ENCODE assay signal across 8 cellular contexts in the genomic region with DNA sequence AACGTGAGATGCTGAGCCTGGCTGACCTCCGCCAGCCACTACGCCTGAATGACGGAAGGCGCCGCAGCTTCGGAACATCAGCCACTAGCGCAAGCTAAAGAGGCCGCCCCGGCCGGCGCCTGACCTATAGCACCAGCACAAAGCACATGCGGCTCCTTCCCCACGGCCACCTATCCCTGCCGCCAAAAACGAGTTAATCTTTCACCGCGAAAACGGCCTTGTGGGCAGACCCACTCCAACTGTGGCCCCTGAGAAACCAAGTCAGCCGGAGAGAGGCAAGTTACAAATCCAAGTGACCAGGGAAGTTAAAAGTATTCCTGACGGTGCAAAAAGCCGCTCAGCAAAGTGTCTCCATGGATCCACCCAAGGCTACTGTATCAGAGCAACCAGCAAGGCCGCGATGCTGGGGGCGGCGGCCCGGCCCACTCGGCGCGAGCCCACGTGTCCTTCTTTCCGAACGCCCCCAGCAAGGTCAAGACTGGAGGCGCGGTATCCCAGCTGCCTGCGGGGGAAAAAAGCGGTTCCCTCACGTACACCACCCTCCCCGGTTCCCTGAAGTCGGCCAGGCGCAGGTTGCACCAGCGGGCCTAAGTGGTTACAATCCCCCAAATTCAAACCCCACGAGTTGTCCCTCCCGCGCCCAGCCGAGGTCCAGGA. TPM values are rescaled to one million over a fixed set of nuclear protein-coding genes. Genes with fewer than 3 reads are reported as not detected.
DNase-seq lines count a peak whose midpoint lies in the region; ATAC-seq and TF ChIP-seq lines count a peak whose summit lies in the region.

No MANE protein-coding gene starts in this region.

- peaks cover 28% of the 10 kb centered on the region for H3K36me3 ChIP-seq in CD8-positive, alpha-beta memory T cell (ENCODE audit: insufficient read depth, low read length)
- peaks cover 76% of the 10 kb centered on the region for H3K36me3 ChIP-seq in HUES48 (ENCODE audit: control insufficient read depth, insufficient read depth, low read length)

- peak overlapping the region; percentile 87 to 99 (median 90) for H3K4me3 Mint-ChIP-seq in CD8-positive, alpha-beta memory T cell
- peak overlapping the region; percentile 92 to 97 (median 95) for H3K4me3 Mint-ChIP-seq in T-cell

- TF ChIP-seq CTCF in astrocyte of the cerebellum (IDR thresholded peaks at IDR 0.05; ENCODE audit: low read depth, low read length, missing control alignments) = no peak

- H3K27me3 Mint-ChIP-seq in CD8-positive, alpha-beta memory T cell = no peaks in the 10 kb centered on the region
- H3K27me3 Mint-ChIP-seq in T-cell = no peaks in the 10 kb centered on the region

- H3K4me1 Mint-ChIP-seq in CD8-positive, alpha-beta memory T cell = peaks cover 55 to 74% (median 67%) of the 10 kb centered on the region in 3 donors
- peaks cover 66 to 70% (median 69%) of the 10 kb centered on the region in 3 donors for H3K4me1 Mint-ChIP-seq in T-cell

- in situ Hi-C loops in astrocyte of the cerebellum (cut with HindIII; ENCODE audit: low sequenced_read_pairs) = no loop called here

- DNase-seq in CD8-positive, alpha-beta memory T cell = peak; percentile 34 to 68 (median 38)
- DNase-seq in T-cell = peak in 29 of 34 experiments; percentile 5 to 49 (median 22)
- no peak for DNase-seq in astrocyte of the cerebellum (ENCODE audit: low read depth)
- peak; percentile 33 to 61 for DNase-seq in hippocampal formation (lab: John Stamatoyannopoulos, UW)
- peak; percentile 78 for DNase-seq in retina

- CTCF ChIA-PET in CD8-positive, alpha-beta memory T cell (lab: Charles Lee) = interaction anchor here (1.2 to 3.4 kb wide), 6 partner anchors 9 to 207 kb away, joined by 3 to 14 read pairs (median 6); a partner anchor contains a TSS
- CTCF ChIA-PET in T-cell (lab: Charles Lee) = interaction anchor here (0.6 to 1.2 kb wide), 2 partner anchors 14 to 30 kb away, joined by 3 read pairs; no protein-coding TSS in a partner anchor

- peak overlapping the region; percentile 95 for H3K4me3 ChIP-seq in CD8-positive, alpha-beta memory T cell (ENCODE audit: low read length)
- H3K4me3 ChIP-seq in HUES48 (ENCODE audit: low read depth, low read length) (peak overlapping the region; percentile 88), astrocyte of the cerebellum (ENCODE audit: low read depth, low read length) (peak overlapping the region; percentile 81)

- H3K36me3 Mint-ChIP-seq in CD8-positive, alpha-beta memory T cell = peaks cover 0 to 82% (median 5%) of the 10 kb centered on the region in 3 donors
- H3K36me3 Mint-ChIP-seq in T-cell = peaks cover 37% of the 10 kb centered on the region

- POLR2A ChIA-PET in CD8-positive, alpha-beta memory T cell (lab: Charles Lee) = interaction anchor here (0.6 to 6.4 kb wide), 9 partner anchors 15 to 207 kb away, joined by 3 to 101 read pairs (median 12); a partner anchor contains a TSS
- POLR2A ChIA-PET in T-cell (lab: Charles Lee) = interaction anchor here (0.6 to 2.7 kb wide), 14 partner anchors 8 to 67 kb away, joined by 3 to 36 read pairs (median 4); a partner anchor contains a TSS

- peak overlapping the region; percentile 93 for H3K9ac ChIP-seq in HUES48 (ENCODE audit: low read depth, low read length)

- no peaks in the 10 kb centered on the region for H3K27me3 ChIP-seq in CD8-positive, alpha-beta memory T cell (ENCODE audit: insufficient read depth, low read length, poor library complexity, severe bottlenecking)
- no peaks in the 10 kb centered on the region for H3K27me3 ChIP-seq in HUES48 (ENCODE audit: control insufficient read depth, insufficient read depth, low read length)

- no peaks in the 10 kb centered on the region for H3K9me3 Mint-ChIP-seq in CD8-positive, alpha-beta memory T cell
- H3K9me3 Mint-ChIP-seq in T-cell = no peaks in the 10 kb centered on the region

- peak overlapping the region; percentile 86 to 99 (median 98) for H3K27ac Mint-ChIP-seq in CD8-positive, alpha-beta memory T cell
- peak overlapping the region; percentile 88 to 98 for H3K27ac Mint-ChIP-seq in T-cell

- ATAC-seq in GM19467 (IDR thresholded peaks at IDR 0.05; ENCODE audit: unreplicated experiment) (peak; percentile 18), T-cell (replicated peaks in 1 of 4) (peak in 3 of 4 experiments; percentile 1 to 2 (median 1)), HG02884 (IDR thresholded peaks at IDR 0.05; ENCODE audit: unreplicated experiment) (no peak)

- no peaks in the 10 kb centered on the region for H3K9me3 ChIP-seq in CD8-positive, alpha-beta memory T cell (ENCODE audit: low read length)
- H3K9me3 ChIP-seq in HUES48 (ENCODE audit: control insufficient read depth, insufficient read depth, low read length) = no peaks in the 10 kb centered on the region

- H3K4me1 ChIP-seq in CD8-positive, alpha-beta memory T cell (ENCODE audit: insufficient read depth, low read length) = peaks cover 52% of the 10 kb centered on the region
- H3K4me1 ChIP-seq in HUES48 (ENCODE audit: control insufficient read depth, insufficient read depth, low read length) = peaks cover 21% of the 10 kb centered on the region

- H3K27ac ChIP-seq in CD8-positive, alpha-beta memory T cell (ENCODE audit: low read depth, low read length) = peak overlapping the region; percentile 90
- peak overlapping the region; percentile 98 for H3K27ac ChIP-seq in HUES48 (ENCODE audit: low read depth, low read length)

RNA-seq across cellular contexts. Expression of a gene that starts 0.6 kb away (rescaled TPM):
- 1,000 to 10,000 TPM; 1,152 to 1,183 TPM for total RNA-seq in CD8-positive, alpha-beta memory T cell
- 110 TPM for polyA plus RNA-seq in CD8-positive, alpha-beta memory T cell
- total RNA-seq in T-cell = 100 to 1,000 TPM; 125 to 164 (median 130) TPM

RNA-seq across cellular contexts. Expression of a gene that starts 1.1 kb away (rescaled TPM):
- total RNA-seq in CD8-positive, alpha-beta memory T cell = 100 to 1,000 TPM; 449 to 476 TPM
- 141 TPM for polyA plus RNA-seq in CD8-positive, alpha-beta memory T cell
- total RNA-seq in T-cell = 10 to 100 TPM; 49.9 to 72.7 (median 55.1) TPM

RNA-seq across cellular contexts. Expression of a gene that starts 16.8 kb away (rescaled TPM):
- total RNA-seq in CD8-positive, alpha-beta memory T cell = 10 to 100 TPM; 21.9 to 26.2 TPM
- 26.1 TPM for polyA plus RNA-seq in CD8-positive, alpha-beta memory T cell
- 10 to 100 TPM; 16.6 to 20.2 (median 17.7) TPM for total RNA-seq in T-cell

RNA-seq across cellular contexts. Expression of a gene that starts 45.7 kb away (rescaled TPM):
- total RNA-seq in CD8-positive, alpha-beta memory T cell = 10 to 100 TPM; 23.4 to 23.7 TPM
- 42.6 TPM for polyA plus RNA-seq in CD8-positive, alpha-beta memory T cell
- 10 to 100 TPM; 27.3 to 51.4 (median 28.0) TPM for total RNA-seq in T-cell

Comparison
In these comparisons a context has a peak if more than half of its experiments do, and no peak if none do; other contexts are left out.
1. RNA of a gene that starts 0.6 kb away (total RNA-seq): 1,152 to 1,183 TPM in CD8-positive, alpha-beta memory T cell; 125 to 164 TPM in T-cell; every median in the first group is over 4 times any median in the second.
2. RNA of a gene that starts 1.1 kb away (total RNA-seq): 449 to 476 TPM in CD8-positive, alpha-beta memory T cell; 49.9 to 72.7 TPM in T-cell; every median in the first group is over 4 times any median in the second.
3. Peak in every context shown above with its lines, with median percentiles within 50 percentile points of each other: H3K4me3 ChIP-seq.